Comparison of ENCODE assay signal across 1 cellular context in genomic region chr20:49612127-49612738, GRCh38.
TF ChIP-seq lines count a peak whose summit lies in the region.

No MANE protein-coding gene starts in this region.

TF ChIP-seq in HepG2, 621 proteins besides CTCF, POLR2A, EP300 and RAD21 (continued from another document and continues in another):
- TF ChIP-seq ARID4A (CRISPR knock-in tag; IDR thresholded peaks at IDR 0.05; ENCODE audit: borderline replicate concordance) (peak; percentile 53; the same call in 1 of the 2 replicates), ZGPAT (CRISPR knock-in tag; IDR thresholded peaks at IDR 0.05) (0 out of 2 replicates have a peak, but pooled peaks have one; percentile 34), ZNF543 (CRISPR knock-in tag; IDR thresholded peaks at IDR 0.05) (peak; percentile 71; the same call in 1 of the 2 replicates), SALL1 (CRISPR knock-in tag; IDR thresholded peaks at IDR 0.05) (peak; percentile 54; the same call in 1 of the 2 replicates), ZSCAN20 (CRISPR knock-in tag; IDR thresholded peaks at IDR 0.05; ENCODE audit: borderline replicate concordance) (peak; percentile 81; the same call in 1 of the 2 replicates), ARHGAP35 (CRISPR knock-in tag; IDR thresholded peaks at IDR 0.05; ENCODE audit: borderline replicate concordance) (peak; percentile 48; the same call in 1 of the 2 replicates), ZNF788 (CRISPR knock-in tag; IDR thresholded peaks at IDR 0.05; ENCODE audit: borderline replicate concordance) (peak; percentile 84), ZNF264 (CRISPR knock-in tag; IDR thresholded peaks at IDR 0.05) (peak; percentile 82), SP2 (CRISPR knock-in tag; IDR thresholded peaks at IDR 0.05) (no peak), LCORL (IDR thresholded peaks at IDR 0.05) (no peak), LCORL (CRISPR knock-in tag; IDR thresholded peaks at IDR 0.05) (no peak), RXRA (CRISPR knock-in tag; IDR thresholded peaks at IDR 0.05) (peak; percentile 26; the same call in 1 of the 2 replicates), ELF4 (CRISPR knock-in tag; IDR thresholded peaks at IDR 0.05; ENCODE audit: borderline replicate concordance) (peak; percentile 55; the same call in 1 of the 2 replicates), ZNF143 (CRISPR knock-in tag; IDR thresholded peaks at IDR 0.05) (0 out of 2 replicates have a peak, but pooled peaks have one; percentile 31), ZSCAN29 (CRISPR knock-in tag; conservative IDR thresholded peaks at IDR 0.05) (no peak), ZSCAN12 (CRISPR knock-in tag; IDR thresholded peaks at IDR 0.05) (peak; percentile 73; the same call in 1 of the 2 replicates), HIVEP1 (CRISPR knock-in tag; IDR thresholded peaks at IDR 0.05) (no peak; the same call in 1 of the 2 replicates), CREBL2 (CRISPR knock-in tag; IDR thresholded peaks at IDR 0.05; ENCODE audit: borderline replicate concordance) (0 out of 2 replicates have a peak, but pooled peaks have one; percentile 12), JARID2 (CRISPR knock-in tag; IDR thresholded peaks at IDR 0.05; ENCODE audit: insufficient replicate concordance) (peak; percentile 27), ZHX1 (CRISPR knock-in tag; IDR thresholded peaks at IDR 0.05; ENCODE audit: low read depth) (no peak), WIZ (CRISPR knock-in tag; IDR thresholded peaks at IDR 0.05) (no peak), MAX (IDR thresholded peaks at IDR 0.05) (peak; percentile 89), ZNF597 (CRISPR knock-in tag; IDR thresholded peaks at IDR 0.05) (no peak), ERF (CRISPR knock-in tag; IDR thresholded peaks at IDR 0.05) (0 out of 2 replicates have a peak, but pooled peaks have one; percentile 60), ETV6 (CRISPR knock-in tag; conservative IDR thresholded peaks at IDR 0.05) (0 out of 2 replicates have a peak, but pooled peaks have one; percentile 32), ZFX (CRISPR knock-in tag; IDR thresholded peaks at IDR 0.05; ENCODE audit: low read depth) (peak; percentile 66; the same call in 1 of the 2 replicates), KMT2A (CRISPR knock-in tag; IDR thresholded peaks at IDR 0.05) (peak; percentile 31; the same call in 1 of the 2 replicates), IKZF4 (CRISPR knock-in tag; IDR thresholded peaks at IDR 0.05; ENCODE audit: borderline replicate concordance, low read depth, not compliant biosample characterization) (peak; percentile 53), TGIF2 (CRISPR knock-in tag; IDR thresholded peaks at IDR 0.05) (peak; percentile 89; the same call in 1 of the 2 replicates), ZNF883 (CRISPR knock-in tag; IDR thresholded peaks at IDR 0.05; ENCODE audit: not compliant biosample characterization) (peak; percentile 69), ZNF776 (CRISPR knock-in tag; IDR thresholded peaks at IDR 0.05) (no peak), ZNF557 (CRISPR knock-in tag; IDR thresholded peaks at IDR 0.05) (0 out of 2 replicates have a peak, but pooled peaks have one; percentile 70), ZNF335 (CRISPR knock-in tag; IDR thresholded peaks at IDR 0.05) (no peak), HNRNPL (IDR thresholded peaks at IDR 0.05; ENCODE audit: low read depth, low read length) (0 out of 2 replicates have a peak, but pooled peaks have one; percentile 55), ZNF639 (CRISPR knock-in tag; conservative IDR thresholded peaks at IDR 0.05) (0 out of 2 replicates have a peak, but pooled peaks have one; percentile 61), FOXK2 (IDR thresholded peaks at IDR 0.05) (no peak), HNRNPK (IDR thresholded peaks at IDR 0.05; ENCODE audit: low read depth, low read length, poor library complexity, severe bottlenecking) (no peak), ZNF12 (CRISPR knock-in tag; IDR thresholded peaks at IDR 0.05) (no peak), CSRNP1 (CRISPR knock-in tag; IDR thresholded peaks at IDR 0.05) (no peak), ZNF101 (CRISPR knock-in tag; IDR thresholded peaks at IDR 0.05; ENCODE audit: borderline replicate concordance, low read depth) (no peak), PHF8 (CRISPR knock-in tag; IDR thresholded peaks at IDR 0.05) (peak; percentile 16; the same call in 1 of the 2 replicates), ZFY (CRISPR knock-in tag; IDR thresholded peaks at IDR 0.05) (peak; percentile 58; the same call in 1 of the 2 replicates), SMAD1 (CRISPR knock-in tag; IDR thresholded peaks at IDR 0.05; ENCODE audit: borderline replicate concordance, low read depth) (0 out of 2 replicates have a peak, but pooled peaks have one; percentile 11), POLR2G (IDR thresholded peaks at IDR 0.05; ENCODE audit: low read depth, low read length) (0 out of 2 replicates have a peak, but pooled peaks have one; percentile 31), PITX1 (CRISPR knock-in tag; IDR thresholded peaks at IDR 0.05) (peak; percentile 39; the same call in 1 of the 2 replicates), POLR2AphosphoS5 (IDR thresholded peaks at IDR 0.05; ENCODE audit: low read depth, low read length) (no peak), ZFP37 (CRISPR knock-in tag; IDR thresholded peaks at IDR 0.05; ENCODE audit: borderline replicate concordance) (peak; percentile 81; the same call in 1 of the 2 replicates), ZBED4 (CRISPR knock-in tag; IDR thresholded peaks at IDR 0.05; ENCODE audit: borderline replicate concordance) (0 out of 2 replicates have a peak, but pooled peaks have one; percentile 36), KMT2B (CRISPR knock-in tag; IDR thresholded peaks at IDR 0.05) (no peak), TCF12 (IDR thresholded peaks at IDR 0.05) (no peak), TCF12 (CRISPR knock-in tag; IDR thresholded peaks at IDR 0.05) (peak; percentile 28; the same call in 1 of the 2 replicates)
